8 cellular contexts compared by ENCODE assay signal in the genomic region with DNA sequence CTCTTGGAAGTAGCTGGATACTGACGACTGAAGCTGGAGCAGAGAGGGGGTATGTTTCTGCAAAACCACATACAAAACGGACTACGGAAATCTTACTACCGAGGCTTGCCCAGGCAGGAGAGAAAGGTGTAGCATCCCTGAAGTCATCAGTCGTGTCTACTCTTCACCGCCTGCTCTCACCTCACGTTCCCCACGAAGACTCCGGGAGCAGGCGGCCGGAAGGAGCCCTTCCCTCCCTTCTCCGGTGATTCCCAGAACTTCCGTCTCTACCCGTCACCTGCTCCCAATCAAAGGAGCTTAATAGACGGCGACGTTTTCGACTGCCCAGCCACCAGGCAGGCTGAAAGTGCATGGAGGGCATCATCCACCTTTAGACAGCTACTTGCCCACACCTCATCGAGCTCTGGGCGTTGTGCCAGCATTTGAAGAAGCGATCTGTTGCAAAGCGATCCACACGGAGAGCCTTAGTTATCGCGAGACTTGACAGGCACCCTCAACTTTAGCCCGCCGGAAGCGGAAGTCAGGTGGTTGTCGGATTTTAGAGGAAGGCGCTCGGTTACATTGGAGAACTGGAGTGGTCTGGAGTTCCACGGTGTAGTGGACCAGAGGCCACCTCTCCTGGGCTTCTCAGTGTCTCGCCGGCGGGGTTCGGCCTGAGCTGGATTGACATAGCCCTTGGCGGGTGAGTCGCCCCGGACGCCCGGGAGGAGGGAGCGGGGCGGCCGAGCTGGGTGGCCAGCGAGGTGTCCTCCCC. TPM values are rescaled to one million over a fixed set of nuclear protein-coding genes. Genes with fewer than 3 reads are reported as not detected.
DNase-seq lines count a peak whose midpoint lies in the region; ATAC-seq, FAIRE-seq and TF ChIP-seq lines count a peak whose summit lies in the region.

A gene (plus strand): TSS at position 523 of the 754 bp plus-strand sequence. CDS start 2,809 bp downstream, outside the sequence.

- peak within 1 kb of the TSS; percentile 94 for H3K27ac Mint-ChIP-seq in chondrocyte (ENCODE audit: unreplicated experiment)

- H3K4me1 Mint-ChIP-seq in chondrocyte (ENCODE audit: low read depth), result peaks cover 20% of the 10 kb centered on the region

- FAIRE-seq in kidney (lab: Jason Lieb, UNC), result peak; percentile 55

- no peaks in the 10 kb centered on the region for H3K9me3 ChIP-seq in kidney (ENCODE audit: control insufficient read depth in 1 of 2, low read length in 2 of 2)

- peak within 1 kb of the TSS; percentile 81 to 84 for H3K27ac ChIP-seq in kidney (ENCODE audit: low read depth in 2 of 2, low read length in 2 of 2)

- peaks cover 6 to 7% of the 10 kb centered on the region in 2 donors for H3K36me3 ChIP-seq in kidney (ENCODE audit: control insufficient read depth in 1 of 2, insufficient read depth in 2 of 2, low read length in 2 of 2)

- peak within 1 kb of the TSS; percentile 91 to 95 for H3K9ac ChIP-seq in kidney (ENCODE audit: low read length in 2 of 2)

- peak within 1 kb of the TSS; percentile 100 for H3K4me3 ChIP-seq in AG10803 (ENCODE audit: low read length)
- H3K4me3 ChIP-seq in kidney (ENCODE audit: low read length in 2 of 2), result peak within 1 kb of the TSS; percentile 92 to 97

- peaks cover 12% of the 10 kb centered on the region for H3K36me3 Mint-ChIP-seq in chondrocyte (ENCODE audit: low read depth)

- intact Hi-C loops in kidney (cut with DNase I), result no loop called here

- H3K27me3 Mint-ChIP-seq in chondrocyte (ENCODE audit: low read depth), result no peaks in the 10 kb centered on the region

- ATAC-seq in GM19035 (IDR thresholded peaks at IDR 0.05; ENCODE audit: unreplicated experiment), result peak; percentile 96
- ATAC-seq in HG03354 (IDR thresholded peaks at IDR 0.05; ENCODE audit: poor library complexity, severe bottlenecking, unreplicated experiment), result peak; percentile 99

- H3K9me3 Mint-ChIP-seq in chondrocyte (ENCODE audit: low read depth), result no peaks in the 10 kb centered on the region

- peak; percentile 95 for DNase-seq in AG10803 (ENCODE audit: low read depth)
- DNase-seq in NCI-H446 treated with DMSO at 0.1 percent for 48 hours (lab: John Stamatoyannopoulos, UW), result peak; percentile 95
- peak; percentile 85 for DNase-seq in activated CD4-positive, CD25-positive, alpha-beta regulatory T cell treated with anti-CD3 and anti-CD28 coated beads, Interleukin-2, amount 50 U/mL, for 72 hours
- DNase-seq in chondrocyte (ENCODE audit: low spot score), result no peak
- peak; percentile 97 for DNase-seq in kidney
- peak; percentile 93 for DNase-seq in stimulated activated CD4-positive, alpha-beta T cell treated with anti-CD3 and anti-CD28 coated beads, Interleukin-15, amount 100 ng/mL, for 24 hours

- H3K4me3 Mint-ChIP-seq in chondrocyte (ENCODE audit: unreplicated experiment), result peak within 1 kb of the TSS; percentile 99

- peaks cover 0 to 3% of the 10 kb centered on the region in 2 donors for H3K4me1 ChIP-seq in kidney (ENCODE audit: control insufficient read depth in 1 of 2, insufficient read depth in 1 of 2, low read depth in 1 of 2, low read length in 2 of 2)

- TF ChIP-seq CTCF in AG10803 (conservative IDR thresholded peaks at IDR 0.05; ENCODE audit: low read length) (no peak), chondrocyte (IDR thresholded peaks at IDR 0.05) (no peak), kidney (IDR thresholded peaks at IDR 0.05; ENCODE audit: borderline replicate concordance, extremely low read depth, insufficient read depth) (no peak)

RNA-seq across cellular contexts. Expression of the gene that starts here (rescaled TPM):
- total RNA-seq in chondrocyte, result 19.1 to 21.3 TPM (median 19.4 TPM) in 3 replicates
- 20.3 TPM for total RNA-seq in kidney
- 18.3 TPM for polyA plus RNA-seq in kidney (ENCODE audit: insufficient read depth, low read depth, low replicate concordance)
